8 cellular contexts compared by ENCODE assay signal in genomic region chr11:8099291-8099899, GRCh38. TPM values are rescaled to one million over a fixed set of nuclear protein-coding genes. Genes with fewer than 3 reads are reported as not detected.
DNase-seq lines count a peak whose midpoint lies in the region; ATAC-seq and TF ChIP-seq lines count a peak whose summit lies in the region.

No MANE protein-coding gene starts in this region.

- no peaks in the 10 kb centered on the region for H3K36me3 ChIP-seq in HCT116 (ENCODE audit: control insufficient read depth in 1 of 2, insufficient read depth in 2 of 2, low read length in 2 of 2)

- no peaks in the 10 kb centered on the region for H3K79me2 ChIP-seq in HCT116 (ENCODE audit: insufficient read depth, low read length)

- POLR2A ChIA-PET in HCT116 (lab: Charles Lee): interaction anchor here (0.5 to 1.0 kb wide), 2 partner anchors 93 to 635 kb away, joined by 4 to 6 read pairs; no protein-coding TSS in a partner anchor
- POLR2A ChIA-PET in activated CD8-positive, alpha-beta T cell treated with anti-CD3 and anti-CD28 coated beads, Interleukin-2, amount 10 ng/mL, durations not matched to agents 7 days and 5 days (lab: Charles Lee): interaction anchor here (1.6 kb wide), 1 partner anchor 93 kb away, joined by 5 read pairs; no protein-coding TSS in a partner anchor

- TF ChIP-seq POLR2A in HCT116 (IDR thresholded peaks at IDR 0.05; ENCODE audit: borderline replicate concordance, extremely low read depth, insufficient read depth, insufficient read length): no peak

- DNase-seq in ELR (ENCODE audit: low read depth): peak; percentile 75
- peak; percentile 68 for DNase-seq in HCT116 (ENCODE audit: low read depth, low spot score)
- peak; percentile 59 for DNase-seq in NCI-H226
- DNase-seq in activated CD8-positive, alpha-beta T cell treated with anti-CD3 and anti-CD28 coated beads, Interleukin-2, amount 10 ng/mL, durations not matched to agents 7 days and 5 days: peak; percentile 77
- DNase-seq in effector memory CD8-positive, alpha-beta T cell: peak; percentile 54 to 69 (median 56)
- DNase-seq in mesothelial cell of epicardium (ENCODE audit: low spot score in 2 of 2, unreplicated experiment in 2 of 2): peak in 1 of 2 experiments; percentile 82
- peak; percentile 32 to 60 for DNase-seq in stimulated activated CD8-positive, alpha-beta memory T cell treated with anti-CD3 and anti-CD28 coated beads, Interleukin-7, amount 100 ng/mL, for 1 hour (ENCODE audit: low read depth in 2 of 2)

- ATAC-seq in HCT116: peak; percentile 94
- peak; percentile 74 for ATAC-seq in activated CD8-positive, alpha-beta T cell treated with anti-CD3 and anti-CD28 coated beads, Interleukin-2, amount 10 ng/mL, durations not matched to agents 7 days and 5 days
- peak; percentile 49 for ATAC-seq in effector memory CD8-positive, alpha-beta T cell (replicated peaks)
- no peak for ATAC-seq in HG02970 (IDR thresholded peaks at IDR 0.05; ENCODE audit: low FRiP score, unreplicated experiment)

- no TSS peak for BruUV-seq in HCT116 (replicated peaks; lab: Mats Ljungman, UMichigan)

- no peak overlapping the region for H2AFZ ChIP-seq in HCT116 (ENCODE audit: low read depth, low read length, poor library complexity, severe bottlenecking)

- no peaks in the 10 kb centered on the region for H3K36me3 Mint-ChIP-seq in activated CD8-positive, alpha-beta T cell treated with anti-CD3 and anti-CD28 coated beads, Interleukin-2, amount 10 ng/mL, durations not matched to agents 7 days and 5 days (ENCODE audit: low read depth)
- H3K36me3 Mint-ChIP-seq in effector memory CD8-positive, alpha-beta T cell (ENCODE audit: insufficient read depth): no peaks in the 10 kb centered on the region
- peaks cover 17% of the 10 kb centered on the region for H3K36me3 Mint-ChIP-seq in mesothelial cell of epicardium

- no peaks in the 10 kb centered on the region for H3K4me1 Mint-ChIP-seq in activated CD8-positive, alpha-beta T cell treated with anti-CD3 and anti-CD28 coated beads, Interleukin-2, amount 10 ng/mL, durations not matched to agents 7 days and 5 days (ENCODE audit: low read depth)
- H3K4me1 Mint-ChIP-seq in effector memory CD8-positive, alpha-beta T cell (ENCODE audit: low read depth in 2 of 2): no peaks in the 10 kb centered on the region
- H3K4me1 Mint-ChIP-seq in mesothelial cell of epicardium: peaks cover 8% of the 10 kb centered on the region

- H3K9ac ChIP-seq in HCT116 (ENCODE audit: low read length): no peak overlapping the region

- H3K27me3 ChIP-seq in HCT116 (ENCODE audit: insufficient read depth, low read length): no peaks in the 10 kb centered on the region

- H3K9me3 Mint-ChIP-seq in activated CD8-positive, alpha-beta T cell treated with anti-CD3 and anti-CD28 coated beads, Interleukin-2, amount 10 ng/mL, durations not matched to agents 7 days and 5 days (ENCODE audit: insufficient read depth): no peaks in the 10 kb centered on the region
- H3K9me3 Mint-ChIP-seq in effector memory CD8-positive, alpha-beta T cell: no peaks in the 10 kb centered on the region
- no peaks in the 10 kb centered on the region for H3K9me3 Mint-ChIP-seq in mesothelial cell of epicardium

- no peak overlapping the region for H3K4me3 Mint-ChIP-seq in activated CD8-positive, alpha-beta T cell treated with anti-CD3 and anti-CD28 coated beads, Interleukin-2, amount 10 ng/mL, durations not matched to agents 7 days and 5 days
- no peak overlapping the region for H3K4me3 Mint-ChIP-seq in effector memory CD8-positive, alpha-beta T cell
- H3K4me3 Mint-ChIP-seq in mesothelial cell of epicardium: no peak overlapping the region

- no peak overlapping the region for H3K4me2 ChIP-seq in HCT116 (ENCODE audit: low read length)

- no peak overlapping the region for H3K27ac ChIP-seq in HCT116 (ENCODE audit: low read depth, low read length)

- H3K9me2 ChIP-seq in HCT116 (ENCODE audit: insufficient read depth): no peaks in the 10 kb centered on the region

- peak; percentile 90 for TF ChIP-seq RAD21 in HCT116 (IDR thresholded peaks at IDR 0.05; ENCODE audit: low read depth)

- H3K4me1 ChIP-seq in HCT116 (ENCODE audit: control insufficient read depth in 1 of 2, insufficient read depth in 2 of 2, low read length in 2 of 2): no peaks in the 10 kb centered on the region

- no peak overlapping the region for H3K27ac Mint-ChIP-seq in activated CD8-positive, alpha-beta T cell treated with anti-CD3 and anti-CD28 coated beads, Interleukin-2, amount 10 ng/mL, durations not matched to agents 7 days and 5 days
- no peak overlapping the region for H3K27ac Mint-ChIP-seq in effector memory CD8-positive, alpha-beta T cell
- H3K27ac Mint-ChIP-seq in mesothelial cell of epicardium: no peak overlapping the region

- TF ChIP-seq CTCF in HCT116 (IDR thresholded peaks at IDR 0.05 in 2 of 3, conservative IDR thresholded peaks at IDR 0.05 in 1 of 3; ENCODE audit: borderline replicate concordance in 1 of 3, insufficient read depth in 1 of 3, low read depth in 2 of 3, low read length in 2 of 3): peak; percentile 79 to 90 (median 84)
- TF ChIP-seq CTCF in mesothelial cell of epicardium (IDR thresholded peaks at IDR 0.05; ENCODE audit: unreplicated experiment): peak; percentile 76

- intact Hi-C loops in HCT116 (cut with micrococcal nuclease): loop anchor here (1.0 to 10.0 kb wide), 5 partner anchors 66 to 1005 kb away; no protein-coding TSS in a partner anchor

- no peaks in the 10 kb centered on the region for H3K27me3 Mint-ChIP-seq in activated CD8-positive, alpha-beta T cell treated with anti-CD3 and anti-CD28 coated beads, Interleukin-2, amount 10 ng/mL, durations not matched to agents 7 days and 5 days (ENCODE audit: low read depth)
- H3K27me3 Mint-ChIP-seq in effector memory CD8-positive, alpha-beta T cell: no peaks in the 10 kb centered on the region
- H3K27me3 Mint-ChIP-seq in mesothelial cell of epicardium (ENCODE audit: low read depth): no peaks in the 10 kb centered on the region

- CTCF ChIA-PET in HCT116 (lab: Charles Lee): interaction anchor here (0.6 to 8.1 kb wide), 30 partner anchors 8 to 1720 kb away, joined by 3 to 184 read pairs (median 4); partner anchors contain the start of genes CYB5R2 and EIF3F
- CTCF ChIA-PET in activated CD8-positive, alpha-beta T cell treated with anti-CD3 and anti-CD28 coated beads, Interleukin-2, amount 10 ng/mL, durations not matched to agents 7 days and 5 days (lab: Charles Lee): interaction anchor here (0.7 to 14.7 kb wide), 42 partner anchors 8 to 1003 kb away, joined by 3 to 152 read pairs (median 4); partner anchors contain the start of genes EIF3F and LMO1

- H3K4me3 ChIP-seq in HCT116 (replicated peaks in 1 of 2; ENCODE audit: low read depth in 1 of 2, low read length in 2 of 2): no peak overlapping the region

- RAD21 ChIA-PET in HCT116 (lab: Charles Lee; ENCODE audit: low non-redundant PET in 1 of 2, low total read pairs in 2 of 2, uncharacterized antibody in 2 of 2, unreplicated experiment in 2 of 2): interaction anchor here (1.8 to 3.5 kb wide), 3 partner anchors 66 to 93 kb away, joined by 10 to 31 read pairs (median 28); no protein-coding TSS in a partner anchor

- H3K9me3 ChIP-seq in HCT116 (ENCODE audit: control insufficient read depth in 1 of 2, insufficient read depth in 1 of 2, low read depth in 1 of 2, low read length in 2 of 2): no peaks in the 10 kb centered on the region

- H4K20me1 ChIP-seq in HCT116 (ENCODE audit: insufficient read depth): no peaks in the 10 kb centered on the region

TF ChIP-seq in HCT116, 20 proteins besides CTCF, POLR2A, EP300 and RAD21:
- TF ChIP-seq EZH2 (IDR thresholded peaks at IDR 0.05): no peak
- no peak for TF ChIP-seq FOSL1 (IDR thresholded peaks at IDR 0.05; ENCODE audit: low read depth)
- TF ChIP-seq ZFX (IDR thresholded peaks at IDR 0.05): no peak
- no peak for TF ChIP-seq CBX3 (IDR thresholded peaks at IDR 0.05; ENCODE audit: low read depth)
- no peak for TF ChIP-seq SIN3A (IDR thresholded peaks at IDR 0.05; ENCODE audit: low read depth)
- no peak for TF ChIP-seq SRF (IDR thresholded peaks at IDR 0.05; ENCODE audit: low read depth)
- no peak for TF ChIP-seq MAX (IDR thresholded peaks at IDR 0.05)
- no peak for TF ChIP-seq EZH2phosphoT487 (IDR thresholded peaks at IDR 0.05; ENCODE audit: borderline replicate concordance)
- TF ChIP-seq JUND (IDR thresholded peaks at IDR 0.05): no peak
- no peak for TF ChIP-seq SP1 (IDR thresholded peaks at IDR 0.05; ENCODE audit: low read depth)
- no peak for TF ChIP-seq YY1 (IDR thresholded peaks at IDR 0.05; ENCODE audit: extremely low read depth, insufficient replicate concordance, low read depth, low read length)
- no peak for TF ChIP-seq ATF3 (IDR thresholded peaks at IDR 0.05)
- no peak for TF ChIP-seq CEBPB (IDR thresholded peaks at IDR 0.05; ENCODE audit: low read depth)
- TF ChIP-seq EGR1 (IDR thresholded peaks at IDR 0.05; ENCODE audit: low read depth): no peak

RNA-seq across cellular contexts. Expression of gene TUB, which starts 18.4 kb away (rescaled TPM):
- total RNA-seq in HCT116 (2021; ENCODE audit: unreplicated experiment): 0.02 TPM
- not detected in 2 replicates for polyA plus RNA-seq in HCT116 (2012)
- not detected for total RNA-seq in activated CD8-positive, alpha-beta T cell treated with anti-CD3 and anti-CD28 coated beads, Interleukin-2, amount 10 ng/mL, durations not matched to agents 7 days and 5 days
- total RNA-seq in mesothelial cell of epicardium: 51.7 to 53.4 TPM (median 52.8 TPM) in 3 replicates

Comparison
In these comparisons a context has a peak if more than half of its experiments do, and no peak if none do; other contexts are left out.
1. RNA of gene TUB, which starts 18.4 kb away (total RNA-seq): 51.7 to 53.4 TPM in mesothelial cell of epicardium; not detected in activated CD8-positive, alpha-beta T cell treated with anti-CD3 and anti-CD28 coated beads, Interleukin-2, amount 10 ng/mL, durations not matched to agents 7 days and 5 days and 0.02 TPM in HCT116 (single experiment); every median in the first group is over 10 times any median in the second.